In the genomic region with DNA sequence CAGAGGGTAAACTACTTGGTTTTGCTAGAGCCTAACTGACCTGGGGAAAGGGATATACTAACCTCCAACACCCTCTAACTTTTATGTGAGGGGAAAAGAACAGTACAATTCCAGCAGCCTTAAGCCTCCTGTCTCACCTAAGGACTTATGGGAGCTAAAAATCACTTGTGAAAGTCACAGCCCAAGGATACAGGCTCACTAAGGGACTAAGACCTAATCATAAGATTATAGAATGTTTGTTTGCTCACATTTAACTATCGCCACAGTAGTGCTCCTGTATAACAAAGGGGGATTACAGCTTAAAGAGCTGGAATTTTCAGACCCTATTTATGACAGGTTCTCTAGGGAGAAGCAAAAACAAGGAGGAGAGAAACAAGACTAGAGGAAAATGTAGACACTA, we compare ENCODE assay signal across 8 cellular contexts.
"Had no signal": no experiment of that assay in that cellular context is flagged by ENCODE, and none has a peak within 500 bp of the region (broad histone marks: within the 10 kb centered on the region; RNA-seq: fewer than 3 reads in every experiment).

No MANE protein-coding gene starts in this region.

- H3K27ac Mint-ChIP-seq: IgD-negative memory B cell had no signal

- H3K4me3 Mint-ChIP-seq: IgD-negative memory B cell had no signal

- H3K4me3 ChIP-seq: K562 had no signal

- ATAC-seq: HepG2, K562 had no signal

- H3K36me3 Mint-ChIP-seq: IgD-negative memory B cell had no signal

- H3K27ac ChIP-seq: HL-60 had no signal

- FAIRE-seq: HepG2, HTR-8/SVneo, K562 had no signal

- H3K27me3 Mint-ChIP-seq: IgD-negative memory B cell had no signal

- DNase-seq: IMR-90, KBM-7, KG1 had no signal

- H3K4me1 Mint-ChIP-seq: IgD-negative memory B cell had no signal
